11 cellular contexts compared by ENCODE assay signal in the genomic region with DNA sequence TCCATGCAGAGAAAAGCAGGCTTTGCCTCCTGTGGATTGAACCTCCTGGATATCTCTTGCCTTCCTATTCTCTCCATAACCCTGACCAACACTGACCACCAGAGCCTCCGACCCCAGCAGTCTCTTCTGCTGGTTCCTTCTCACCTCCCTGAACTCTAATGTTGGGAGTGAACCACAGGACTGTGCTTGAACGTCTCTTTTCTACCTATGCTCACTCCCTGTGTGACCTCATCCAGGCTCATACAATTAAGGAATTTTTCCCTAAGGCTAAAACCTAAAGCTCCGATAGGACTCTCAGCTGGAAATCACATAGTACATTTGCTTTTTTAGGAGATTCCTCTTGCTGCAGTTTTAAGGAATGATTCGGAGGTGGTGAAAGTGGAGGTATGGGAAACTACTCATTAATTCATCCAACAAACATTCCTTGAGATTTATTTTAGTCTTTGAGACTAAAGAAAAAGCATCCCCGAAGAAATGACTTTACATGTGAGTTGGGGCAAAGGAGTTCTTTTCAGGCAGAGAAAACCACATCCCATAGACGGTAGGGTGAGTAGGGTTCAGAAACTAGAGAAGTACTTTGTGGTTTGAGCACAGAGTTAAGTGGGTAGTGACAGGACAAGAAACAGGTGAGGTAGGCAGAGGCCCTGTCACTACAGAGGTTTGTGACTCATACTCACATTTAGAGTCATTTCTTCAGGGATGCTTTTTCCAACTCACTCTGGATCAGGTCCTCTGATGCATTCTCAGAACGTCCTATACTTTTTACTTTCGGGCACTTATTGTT. TPM values are rescaled to one million over a fixed set of nuclear protein-coding genes. Genes with fewer than 3 reads are reported as not detected.
DNase-seq lines count a peak whose midpoint lies in the region; ATAC-seq and TF ChIP-seq lines count a peak whose summit lies in the region.
"Had no signal": no experiment of that assay in that cellular context is flagged by ENCODE, and none has a peak within 500 bp of the region (broad histone marks: within the 10 kb centered on the region; RNA-seq: fewer than 3 reads in every experiment).

No MANE protein-coding gene starts in this region.

- no peaks in the 10 kb centered on the region for H3K9me3 ChIP-seq in CD4-positive, alpha-beta T cell (ENCODE audit: control insufficient read depth, low read length)

- H3K27me3 ChIP-seq in CD4-positive, alpha-beta T cell (ENCODE audit: control insufficient read depth, insufficient read depth, low read length): no peaks in the 10 kb centered on the region

- intact Hi-C loops in CD4-positive, alpha-beta T cell (cut with DNase I, micrococcal nuclease): loop anchor here in 1 of 2 experiments (10.0 kb wide), 1 partner anchor 117 kb away; the partner anchor contains the start of gene PRDM5
- intact Hi-C loops in activated CD4-positive, alpha-beta memory T cell treated with anti-CD3 and anti-CD28 coated beads for 36 hours (cut with micrococcal nuclease): loop anchor here (1.0 to 10.0 kb wide), 7 partner anchors 31 to 231 kb away; partner anchors contain the start of genes NDNF and PRDM5

- no peaks in the 10 kb centered on the region for H3K36me3 Mint-ChIP-seq in CD4-positive, alpha-beta T cell (ENCODE audit: low read depth)
- no peaks in the 10 kb centered on the region for H3K36me3 Mint-ChIP-seq in activated CD4-positive, alpha-beta memory T cell treated with anti-CD3 and anti-CD28 coated beads for 36 hours
- H3K36me3 Mint-ChIP-seq: stimulated activated memory B cell treated with anti-CD40 and anti-IgM and Interleukin-4, amounts not matched to agents 10 μg/mL and 1 μg/mL and 100 μg/mL, for 72 hours had no signal

- no peak for DNase-seq in CD4-positive, alpha-beta T cell
- peak; percentile 38 for DNase-seq in activated CD4-positive, alpha-beta memory T cell treated with anti-CD3 and anti-CD28 coated beads for 36 hours
- DNase-seq in NCI-H2227 treated with DMSO at 0.1 percent for 48 hours (lab: John Stamatoyannopoulos, UW) (no peak), COLO829 (ENCODE audit: low spot score) (no peak), cortex of kidney (lab: John Stamatoyannopoulos, UW) (no peak), NCI-H1048 (lab: John Stamatoyannopoulos, UW) (no peak)
- DNase-seq: activated B cell treated with CpG ODN at 0.5 μM for 24 hours had no signal

- H3K27ac Mint-ChIP-seq in CD4-positive, alpha-beta T cell: peak overlapping the region; percentile 2
- H3K27ac Mint-ChIP-seq in activated CD4-positive, alpha-beta memory T cell treated with anti-CD3 and anti-CD28 coated beads for 36 hours: no peak overlapping the region
- H3K27ac Mint-ChIP-seq: activated B cell treated with CpG ODN at 0.5 μM for 24 hours; stimulated activated memory B cell treated with anti-CD40 and anti-IgM and Interleukin-4, amounts not matched to agents 10 μg/mL and 1 μg/mL and 100 μg/mL, for 72 hours had no signal

- H3K4me3 Mint-ChIP-seq in CD4-positive, alpha-beta T cell: no peak overlapping the region
- H3K4me3 Mint-ChIP-seq in activated CD4-positive, alpha-beta memory T cell treated with anti-CD3 and anti-CD28 coated beads for 36 hours: no peak overlapping the region
- H3K4me3 Mint-ChIP-seq: activated B cell treated with CpG ODN at 0.5 μM for 24 hours; stimulated activated memory B cell treated with anti-CD40 and anti-IgM and Interleukin-4, amounts not matched to agents 10 μg/mL and 1 μg/mL and 100 μg/mL, for 72 hours had no signal

- TF ChIP-seq CTCF in CD4-positive, alpha-beta T cell (IDR thresholded peaks at IDR 0.05): no peak

- no peaks in the 10 kb centered on the region for H3K9me3 Mint-ChIP-seq in CD4-positive, alpha-beta T cell
- no peaks in the 10 kb centered on the region for H3K9me3 Mint-ChIP-seq in activated CD4-positive, alpha-beta memory T cell treated with anti-CD3 and anti-CD28 coated beads for 36 hours
- H3K9me3 Mint-ChIP-seq: activated B cell treated with CpG ODN at 0.5 μM for 24 hours; stimulated activated memory B cell treated with anti-CD40 and anti-IgM and Interleukin-4, amounts not matched to agents 10 μg/mL and 1 μg/mL and 100 μg/mL, for 72 hours had no signal

- POLR2A ChIA-PET in CD4-positive, alpha-beta T cell (lab: Charles Lee): no interaction called here
- POLR2A ChIA-PET in activated CD4-positive, alpha-beta memory T cell treated with anti-CD3 and anti-CD28 coated beads for 36 hours (lab: Charles Lee): no interaction called here

- no peak overlapping the region for H3K27ac ChIP-seq in CD4-positive, alpha-beta T cell (ENCODE audit: low read depth, low read length)
- H3K27ac ChIP-seq: epithelial cell of prostate had no signal

- CTCF ChIA-PET in CD4-positive, alpha-beta T cell (lab: Charles Lee): no interaction called here
- CTCF ChIA-PET in activated CD4-positive, alpha-beta memory T cell treated with anti-CD3 and anti-CD28 coated beads for 36 hours (lab: Charles Lee): no interaction called here

- ATAC-seq in CD4-positive, alpha-beta T cell (ENCODE audit: poor library complexity): peak; percentile 98
- ATAC-seq in GM19043 (IDR thresholded peaks at IDR 0.05; ENCODE audit: low read depth, unreplicated experiment) (peak; percentile 95), HG02981 (IDR thresholded peaks at IDR 0.05; ENCODE audit: unreplicated experiment) (peak; percentile 99)
- ATAC-seq: stimulated activated memory B cell treated with anti-CD40 and anti-IgM and Interleukin-4, amounts not matched to agents 10 μg/mL and 1 μg/mL and 100 μg/mL, for 72 hours had no signal

- H3K27me3 Mint-ChIP-seq in CD4-positive, alpha-beta T cell: peaks cover 3% of the 10 kb centered on the region
- H3K27me3 Mint-ChIP-seq in activated CD4-positive, alpha-beta memory T cell treated with anti-CD3 and anti-CD28 coated beads for 36 hours: peaks cover 19% of the 10 kb centered on the region
- H3K27me3 Mint-ChIP-seq: activated B cell treated with CpG ODN at 0.5 μM for 24 hours; stimulated activated memory B cell treated with anti-CD40 and anti-IgM and Interleukin-4, amounts not matched to agents 10 μg/mL and 1 μg/mL and 100 μg/mL, for 72 hours had no signal

- peaks cover 17% of the 10 kb centered on the region for H3K4me1 Mint-ChIP-seq in CD4-positive, alpha-beta T cell (ENCODE audit: low read depth)
- peaks cover 13% of the 10 kb centered on the region for H3K4me1 Mint-ChIP-seq in activated CD4-positive, alpha-beta memory T cell treated with anti-CD3 and anti-CD28 coated beads for 36 hours (ENCODE audit: low read depth)
- H3K4me1 Mint-ChIP-seq: activated B cell treated with CpG ODN at 0.5 μM for 24 hours; stimulated activated memory B cell treated with anti-CD40 and anti-IgM and Interleukin-4, amounts not matched to agents 10 μg/mL and 1 μg/mL and 100 μg/mL, for 72 hours had no signal

RNA-seq across cellular contexts. Expression of gene NDNF, which starts 30.8 kb away (rescaled TPM):
- total RNA-seq in CD4-positive, alpha-beta T cell: under 1 TPM in 1 of 2 experiments, not detected in 1; 0.25 TPM
- not detected for total RNA-seq in activated CD4-positive, alpha-beta memory T cell treated with anti-CD3 and anti-CD28 coated beads for 36 hours
- total RNA-seq: activated B cell treated with CpG ODN at 0.5 μM for 24 hours had no signal
